27 cellular contexts compared by ENCODE assay signal in the genomic region with DNA sequence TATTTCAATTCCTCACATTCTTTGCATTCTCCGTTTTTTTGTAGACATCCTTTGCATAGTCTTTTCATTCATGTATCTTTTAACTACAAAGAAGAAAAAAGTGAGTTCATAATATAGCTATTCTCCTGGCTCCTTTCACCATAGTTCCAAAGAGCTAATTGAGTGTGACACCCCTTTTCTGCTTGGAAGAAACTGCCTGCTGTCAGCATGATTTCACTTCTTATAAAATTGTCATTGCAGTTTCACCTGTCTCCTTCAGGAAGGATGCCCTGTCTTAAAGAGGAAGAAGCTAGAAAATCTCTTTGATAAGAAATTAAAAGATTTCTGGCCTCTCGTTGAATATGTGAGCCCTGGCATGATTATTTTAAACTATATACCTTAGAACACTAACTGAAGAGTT.
"Had no signal": no experiment of that assay in that cellular context is flagged by ENCODE, and none has a peak within 500 bp of the region (broad histone marks: within the 10 kb centered on the region; RNA-seq: fewer than 3 reads in every experiment).

No MANE protein-coding gene starts in this region.

- H3K4me3 ChIP-seq: ascending aorta, coronary artery, dorsolateral prefrontal cortex had no signal

- H3K27ac ChIP-seq: ascending aorta, brain microvascular endothelial cell, coronary artery, dorsolateral prefrontal cortex had no signal

- H3K4me1 Mint-ChIP-seq: activated CD4-positive, alpha-beta T cell treated with anti-CD3 and anti-CD28 coated beads for 36 hours; activated CD4-positive, alpha-beta T cell treated with anti-CD3 and anti-CD28 coated beads, Interleukin-2, amount 10 ng/mL, durations not matched to agents 24 days and 14 days; activated CD8-positive, alpha-beta memory T cell treated with anti-CD3 and anti-CD28 coated beads, Interleukin-2, amount 10 ng/mL, durations not matched to agents 7 days and 5 days; activated naive CD4-positive, alpha-beta T cell treated with anti-CD3 and anti-CD28 coated beads, Interleukin-2, amount 10 ng/mL, durations not matched to agents 7 days and 5 days; activated naive CD8-positive, alpha-beta T cell treated with anti-CD3 and anti-CD28 coated beads, Interleukin-2, amount 10 ng/mL, durations not matched to agents 7 days and 5 days; central memory CD8-positive, alpha-beta T cell; endodermal cell; T-helper 17 cell had no signal

- H3K27me3 ChIP-seq: ascending aorta, brain microvascular endothelial cell, dorsolateral prefrontal cortex had no signal

- H3K27ac Mint-ChIP-seq: activated CD4-positive, alpha-beta memory T cell treated with anti-CD3 and anti-CD28 coated beads for 36 hours; activated CD4-positive, alpha-beta T cell treated with anti-CD3 and anti-CD28 coated beads for 36 hours; activated CD4-positive, alpha-beta T cell treated with anti-CD3 and anti-CD28 coated beads, Interleukin-2, amount 10 ng/mL, durations not matched to agents 24 days and 14 days; activated CD8-positive, alpha-beta memory T cell treated with anti-CD3 and anti-CD28 coated beads, Interleukin-2, amount 10 ng/mL, durations not matched to agents 7 days and 5 days; activated CD8-positive, alpha-beta T cell treated with anti-CD3 and anti-CD28 coated beads, Interleukin-2, amount 10 ng/mL, durations not matched to agents 7 days and 5 days; activated naive CD4-positive, alpha-beta T cell treated with anti-CD3 and anti-CD28 coated beads, Interleukin-2, amount 10 ng/mL, durations not matched to agents 7 days and 5 days; activated naive CD4-positive, alpha-beta T cell treated with anti-CD3 and anti-CD28 coated beads, Interleukin-2, amount 50 U/mL, for 72 hours; activated naive CD8-positive, alpha-beta T cell treated with anti-CD3 and anti-CD28 coated beads, Interleukin-2, amount 10 ng/mL, durations not matched to agents 7 days and 5 days; activated T-cell treated with anti-CD3 and anti-CD28 coated beads, Interleukin-2, amount 50 U/mL, for 72 hours; dendritic cell treated with granulocyte-macrophage colony-stimulating factor and Interleukin-4, amounts not matched to agents 40 ng/mL and 50 ng/mL, for 4 days; endodermal cell; T-helper 17 cell; T-helper 2 cell treated with Interferon-gamma antibody and Interleukin-4, amounts not matched to agents 5 μg/mL and 100 μg/mL, for 36 hours had no signal

- H3K4me1 ChIP-seq: ascending aorta had no signal

- H3K4me3 Mint-ChIP-seq: activated CD4-positive, alpha-beta memory T cell treated with anti-CD3 and anti-CD28 coated beads for 36 hours; activated CD4-positive, alpha-beta T cell treated with anti-CD3 and anti-CD28 coated beads for 36 hours; activated CD4-positive, alpha-beta T cell treated with anti-CD3 and anti-CD28 coated beads, Interleukin-2, amount 10 ng/mL, durations not matched to agents 24 days and 14 days; activated CD8-positive, alpha-beta memory T cell treated with anti-CD3 and anti-CD28 coated beads, Interleukin-2, amount 10 ng/mL, durations not matched to agents 7 days and 5 days; activated CD8-positive, alpha-beta T cell treated with anti-CD3 and anti-CD28 coated beads, Interleukin-2, amount 10 ng/mL, durations not matched to agents 7 days and 5 days; activated naive CD4-positive, alpha-beta T cell treated with anti-CD3 and anti-CD28 coated beads, Interleukin-2, amount 10 ng/mL, durations not matched to agents 7 days and 5 days; activated naive CD8-positive, alpha-beta T cell treated with anti-CD3 and anti-CD28 coated beads, Interleukin-2, amount 10 ng/mL, durations not matched to agents 7 days and 5 days; activated T-cell treated with anti-CD3 and anti-CD28 coated beads, Interleukin-2, amount 50 U/mL, for 72 hours; central memory CD8-positive, alpha-beta T cell; dendritic cell treated with granulocyte-macrophage colony-stimulating factor and Interleukin-4, amounts not matched to agents 40 ng/mL and 50 ng/mL, for 4 days; endodermal cell; T-helper 17 cell; T-helper 2 cell treated with Interferon-gamma antibody and Interleukin-4, amounts not matched to agents 5 μg/mL and 100 μg/mL, for 36 hours had no signal

- H3K36me3 Mint-ChIP-seq: activated CD4-positive, alpha-beta memory T cell treated with anti-CD3 and anti-CD28 coated beads for 36 hours; activated CD8-positive, alpha-beta memory T cell treated with anti-CD3 and anti-CD28 coated beads, Interleukin-2, amount 10 ng/mL, durations not matched to agents 7 days and 5 days; activated naive CD4-positive, alpha-beta T cell treated with anti-CD3 and anti-CD28 coated beads, Interleukin-2, amount 10 ng/mL, durations not matched to agents 7 days and 5 days; activated naive CD4-positive, alpha-beta T cell treated with anti-CD3 and anti-CD28 coated beads, Interleukin-2, amount 50 U/mL, for 72 hours; activated naive CD8-positive, alpha-beta T cell treated with anti-CD3 and anti-CD28 coated beads, Interleukin-2, amount 10 ng/mL, durations not matched to agents 7 days and 5 days had no signal

- H3K36me3 ChIP-seq: ascending aorta, brain microvascular endothelial cell had no signal

- H3K27me3 Mint-ChIP-seq: activated CD4-positive, alpha-beta memory T cell treated with anti-CD3 and anti-CD28 coated beads for 36 hours; activated CD4-positive, alpha-beta T cell treated with anti-CD3 and anti-CD28 coated beads for 36 hours; activated CD4-positive, alpha-beta T cell treated with anti-CD3 and anti-CD28 coated beads, Interleukin-2, amount 10 ng/mL, durations not matched to agents 24 days and 14 days; activated CD8-positive, alpha-beta memory T cell treated with anti-CD3 and anti-CD28 coated beads, Interleukin-2, amount 10 ng/mL, durations not matched to agents 7 days and 5 days; activated naive CD4-positive, alpha-beta T cell treated with anti-CD3 and anti-CD28 coated beads, Interleukin-2, amount 10 ng/mL, durations not matched to agents 7 days and 5 days; activated naive CD8-positive, alpha-beta T cell treated with anti-CD3 and anti-CD28 coated beads, Interleukin-2, amount 10 ng/mL, durations not matched to agents 7 days and 5 days; central memory CD8-positive, alpha-beta T cell; dendritic cell treated with granulocyte-macrophage colony-stimulating factor and Interleukin-4, amounts not matched to agents 40 ng/mL and 50 ng/mL, for 4 days; T-helper 17 cell had no signal

- DNase-seq: activated CD4-positive, alpha-beta memory T cell treated with anti-CD3 and anti-CD28 coated beads for 36 hours; activated CD4-positive, alpha-beta T cell treated with anti-CD3 and anti-CD28 coated beads for 36 hours; activated CD4-positive, alpha-beta T cell treated with anti-CD3 and anti-CD28 coated beads, Interleukin-2, amount 10 ng/mL, durations not matched to agents 24 days and 14 days; activated CD4-positive, CD25-positive, alpha-beta regulatory T cell; activated CD4-positive, CD25-positive, alpha-beta regulatory T cell treated with anti-CD3 and anti-CD28 coated beads, Interleukin-2, amount 50 U/mL, for 72 hours; activated CD8-positive, alpha-beta memory T cell treated with anti-CD3 and anti-CD28 coated beads, Interleukin-2, amount 10 ng/mL, durations not matched to agents 7 days and 5 days; activated CD8-positive, alpha-beta memory T cell treated with anti-CD3 and anti-CD28 coated beads, Interleukin-2, amount 50 U/mL, for 4 hours; activated CD8-positive, alpha-beta T cell treated with anti-CD3 and anti-CD28 coated beads, Interleukin-2, amount 10 ng/mL, durations not matched to agents 7 days and 5 days; activated gamma-delta T cell; activated naive CD4-positive, alpha-beta T cell; activated naive CD4-positive, alpha-beta T cell treated with anti-CD3 and anti-CD28 coated beads, Interleukin-2, amount 10 ng/mL, durations not matched to agents 7 days and 5 days; activated naive CD8-positive, alpha-beta T cell treated with anti-CD3 and anti-CD28 coated beads, Interleukin-2, amount 10 ng/mL, durations not matched to agents 7 days and 5 days; activated T-cell treated with anti-CD3 and anti-CD28 coated beads, Interleukin-2, amount 50 U/mL, for 1 hour; activated T-cell treated with anti-CD3 and anti-CD28 coated beads, Interleukin-2, amount 50 U/mL, for 72 hours; brain microvascular endothelial cell; dorsolateral prefrontal cortex; effector memory CD4-positive, alpha-beta T cell; endodermal cell; foreskin fibroblast; T-helper 1 cell; T-helper 17 cell had no signal
